In genomic region chr5:76385540-76385939, GRCh38 we compare ENCODE assay signal across 27 cellular contexts. TPM values are rescaled to one million over a fixed set of nuclear protein-coding genes. Genes with fewer than 3 reads are reported as not detected.
"Had no signal": no experiment of that assay in that cellular context is flagged by ENCODE, and none has a peak within 500 bp of the region (broad histone marks: within the 10 kb centered on the region; RNA-seq: fewer than 3 reads in every experiment).

No MANE protein-coding gene starts in this region.

- H3K27me3 ChIP-seq: esophagus muscularis mucosa, foreskin keratinocyte, heart left ventricle, spleen, testis, vagina had no signal

- H3K36me3 ChIP-seq: esophagus muscularis mucosa, heart left ventricle, spleen, vagina had no signal

- H3K4me3 ChIP-seq: esophagus muscularis mucosa, heart left ventricle, spleen, testis, vagina had no signal

- ATAC-seq: activated CD4-positive, alpha-beta T cell treated with anti-CD3 and anti-CD28 coated beads for 36 hours; foreskin keratinocyte; heart left ventricle; right cardiac atrium; SK-N-SH treated with all-trans-retinoic acid at 6 μM for 48 hours; T-helper 17 cell had no signal

- H3K27ac ChIP-seq: esophagus muscularis mucosa, foreskin keratinocyte, heart left ventricle, spleen, testis, vagina had no signal

- H3K9me3 ChIP-seq: esophagus muscularis mucosa, heart left ventricle, spleen, testis, vagina had no signal

- H3K4me1 ChIP-seq: foreskin keratinocyte, testis had no signal

- DNase-seq: activated CD4-positive, alpha-beta T cell treated with anti-CD3 and anti-CD28 coated beads for 36 hours; activated CD4-positive, CD25-positive, alpha-beta regulatory T cell; activated CD8-positive, alpha-beta T cell treated with anti-CD3 and anti-CD28 coated beads, Interleukin-2, amount 10 ng/mL, durations not matched to agents 7 days and 5 days; activated effector memory CD4-positive, alpha-beta T cell treated with anti-CD3 and anti-CD28 coated beads, Interleukin-2, amount 50 U/mL, for 16 hours; activated naive CD4-positive, alpha-beta T cell treated with anti-CD3 and anti-CD28 coated beads, Interleukin-2, amount 10 ng/mL, durations not matched to agents 7 days and 5 days; amniotic stem cell; central memory CD4-positive, alpha-beta T cell; dermis blood vessel endothelial cell; effector CD4-positive, alpha-beta T cell; foreskin keratinocyte; heart left ventricle; hypothalamus; immature natural killer cell; kidney; left colon; naive B cell; nephron progenitor cell; posterior cingulate gyrus; right cardiac atrium; spleen; T-helper 17 cell; T1000; testis; trophoblast cell had no signal

RNA-seq across cellular contexts. Expression of gene IQGAP2, which starts 17.5 kb away (rescaled TPM):
- polyA plus RNA-seq: foreskin keratinocyte had no signal
